1 cellular context compared by ENCODE assay signal in genomic region chr5:125041798-125042197, GRCh38.
TF ChIP-seq lines count a peak whose summit lies in the region.

No MANE protein-coding gene starts in this region.

TF ChIP-seq in WTC11, 78 proteins besides CTCF, POLR2A, EP300 and RAD21:
- TF ChIP-seq E2F1 (CRISPR knock-in tag; IDR thresholded peaks at IDR 0.05) (no peak), CREM (CRISPR knock-in tag; IDR thresholded peaks at IDR 0.05) (no peak), JAZF1 (CRISPR knock-in tag; IDR thresholded peaks at IDR 0.05) (no peak), ZNF396 (CRISPR knock-in tag; IDR thresholded peaks at IDR 0.05; ENCODE audit: borderline replicate concordance) (no peak), ATF3 (CRISPR knock-in tag; conservative IDR thresholded peaks at IDR 0.05) (no peak), ATF6 (CRISPR knock-in tag; IDR thresholded peaks at IDR 0.05) (no peak), NR3C1 (CRISPR knock-in tag; conservative IDR thresholded peaks at IDR 0.05; ENCODE audit: low read depth) (no peak), E2F5 (CRISPR knock-in tag; IDR thresholded peaks at IDR 0.05) (no peak), ZNF263 (CRISPR knock-in tag; IDR thresholded peaks at IDR 0.05; ENCODE audit: low read depth) (no peak), SP1 (CRISPR knock-in tag; conservative IDR thresholded peaks at IDR 0.05) (no peak), JUN (CRISPR knock-in tag; IDR thresholded peaks at IDR 0.05) (no peak), ATF2 (CRISPR knock-in tag; IDR thresholded peaks at IDR 0.05; ENCODE audit: borderline replicate concordance, low read depth) (no peak), IRF1 (CRISPR knock-in tag; IDR thresholded peaks at IDR 0.05) (no peak)
